ENCODE assay signal across 1 cellular context in genomic region chr9:108933641-108934322, GRCh38.
TF ChIP-seq lines count a peak whose summit lies in the region.

Gene ELP1, minus strand, starts transcription at chr9:108934124. Its CDS starts 2,978 bp downstream, at chr9:108931146.

TF ChIP-seq in HepG2, 621 proteins besides CTCF, POLR2A, EP300 and RAD21 (continued from another document and continues in another):
- TF ChIP-seq THAP9 (CRISPR knock-in tag; IDR thresholded peaks at IDR 0.05; ENCODE audit: borderline replicate concordance): peak; percentile 66; the same call in 1 of the 2 replicates
- no peak for TF ChIP-seq SYNCRIP (IDR thresholded peaks at IDR 0.05; ENCODE audit: insufficient read depth, low read depth, low read length)
- TF ChIP-seq ZNF670 (CRISPR knock-in tag; IDR thresholded peaks at IDR 0.05; ENCODE audit: borderline replicate concordance): peak; percentile 19; the same call in 1 of the 2 replicates
- no peak; the same call in 1 of the 2 replicates for TF ChIP-seq GMEB2 (CRISPR knock-in tag; IDR thresholded peaks at IDR 0.05; ENCODE audit: low read depth)
- TF ChIP-seq MZF1 (CRISPR knock-in tag; IDR thresholded peaks at IDR 0.05; ENCODE audit: borderline replicate concordance): no peak
- TF ChIP-seq DNMT3B (CRISPR knock-in tag; conservative IDR thresholded peaks at IDR 0.05): no peak
- no peak for TF ChIP-seq FOSL1 (CRISPR knock-in tag; IDR thresholded peaks at IDR 0.05; ENCODE audit: borderline replicate concordance)
- no peak for TF ChIP-seq SIX4 (CRISPR knock-in tag; IDR thresholded peaks at IDR 0.05)
- peak; percentile 90 for TF ChIP-seq PATZ1 (CRISPR knock-in tag; IDR thresholded peaks at IDR 0.05)
- peak; percentile 41; the same call in 1 of the 2 replicates for TF ChIP-seq SALL2 (CRISPR knock-in tag; IDR thresholded peaks at IDR 0.05)
- no peak for TF ChIP-seq TBX3 (IDR thresholded peaks at IDR 0.05; ENCODE audit: borderline replicate concordance)
- no peak for TF ChIP-seq ZNF33A (CRISPR knock-in tag; IDR thresholded peaks at IDR 0.05; ENCODE audit: borderline replicate concordance)
- no peak for TF ChIP-seq SKIL (CRISPR knock-in tag; IDR thresholded peaks at IDR 0.05; ENCODE audit: borderline replicate concordance)
- TF ChIP-seq SMC3 (IDR thresholded peaks at IDR 0.05; ENCODE audit: low read length): peak; percentile 9; the same call in 1 of the 2 replicates
- TF ChIP-seq NFYC (CRISPR knock-in tag; IDR thresholded peaks at IDR 0.05): no peak; the same call in 1 of the 2 replicates
- TF ChIP-seq KDM4B (CRISPR knock-in tag; IDR thresholded peaks at IDR 0.05): peak; percentile 78; the same call in 1 of the 2 replicates
- no peak for TF ChIP-seq GABPA (IDR thresholded peaks at IDR 0.05; ENCODE audit: low read depth, low read length)
- TF ChIP-seq GABPA (CRISPR knock-in tag; IDR thresholded peaks at IDR 0.05; ENCODE audit: low read depth): peak; percentile 79; the same call in 1 of the 2 replicates
- peak; percentile 49 for TF ChIP-seq CBX1 (IDR thresholded peaks at IDR 0.05; ENCODE audit: low read depth)
- peak; percentile 60; the same call in 1 of the 2 replicates for TF ChIP-seq HMG20B (CRISPR knock-in tag; conservative IDR thresholded peaks at IDR 0.05)
- peak; percentile 27; the same call in 1 of the 2 replicates for TF ChIP-seq ZNF710 (CRISPR knock-in tag; IDR thresholded peaks at IDR 0.05; ENCODE audit: borderline replicate concordance)
- peak; percentile 62; the same call in 1 of the 2 replicates for TF ChIP-seq NAIF1 (CRISPR knock-in tag; IDR thresholded peaks at IDR 0.05; ENCODE audit: borderline replicate concordance)
- no peak for TF ChIP-seq ZNF883 (CRISPR knock-in tag; IDR thresholded peaks at IDR 0.05; ENCODE audit: not compliant biosample characterization)
- peak; percentile 51 for TF ChIP-seq FOXA3 (CRISPR knock-in tag; IDR thresholded peaks at IDR 0.05)
- TF ChIP-seq FOXO4 (CRISPR knock-in tag; conservative IDR thresholded peaks at IDR 0.05): no peak
- peak; percentile 97 for TF ChIP-seq KMT2A (CRISPR knock-in tag; IDR thresholded peaks at IDR 0.05)
- TF ChIP-seq RNF2 (conservative IDR thresholded peaks at IDR 0.05; ENCODE audit: low read depth): no peak; the same call in 1 of the 2 replicates
- peak; percentile 70 for TF ChIP-seq STAG1 (CRISPR knock-in tag; IDR thresholded peaks at IDR 0.05)
- TF ChIP-seq ZKSCAN1 (IDR thresholded peaks at IDR 0.05; ENCODE audit: low read length): no peak
- no peak for TF ChIP-seq ZMAT5 (CRISPR knock-in tag; IDR thresholded peaks at IDR 0.05; ENCODE audit: borderline replicate concordance, low read depth)
- TF ChIP-seq ESRRA (CRISPR knock-in tag; IDR thresholded peaks at IDR 0.05; ENCODE audit: low read depth): peak; percentile 31; the same call in 1 of the 2 replicates
- TF ChIP-seq PRDM10 (CRISPR knock-in tag; IDR thresholded peaks at IDR 0.05; ENCODE audit: low read depth): peak; percentile 33; the same call in 1 of the 2 replicates
- peak; percentile 76; the same call in 1 of the 2 replicates for TF ChIP-seq GMEB1 (CRISPR knock-in tag; IDR thresholded peaks at IDR 0.05; ENCODE audit: borderline replicate concordance)
- no peak for TF ChIP-seq ZNF253 (CRISPR knock-in tag; IDR thresholded peaks at IDR 0.05; ENCODE audit: borderline replicate concordance)
- peak; percentile 74 for TF ChIP-seq HDAC2 (CRISPR knock-in tag; IDR thresholded peaks at IDR 0.05)
- 0 out of 2 replicates have a peak, but pooled peaks have one; percentile 30 for TF ChIP-seq HOMEZ (CRISPR knock-in tag; IDR thresholded peaks at IDR 0.05; ENCODE audit: low read depth)
- peak; percentile 59; the same call in 1 of the 2 replicates for TF ChIP-seq ZNF205 (CRISPR knock-in tag; IDR thresholded peaks at IDR 0.05)
- no peak for TF ChIP-seq ZNF780A (CRISPR knock-in tag; IDR thresholded peaks at IDR 0.05)
- no peak for TF ChIP-seq SOX6 (IDR thresholded peaks at IDR 0.05)
- peak; percentile 22; the same call in 1 of the 2 replicates for TF ChIP-seq SOX6 (CRISPR knock-in tag; IDR thresholded peaks at IDR 0.05)
- TF ChIP-seq TARDBP (CRISPR knock-in tag; IDR thresholded peaks at IDR 0.05): 0 out of 2 replicates have a peak, but pooled peaks have one; percentile 22
